ENCODE assay signal across 8 cellular contexts in genomic region chr19:46603752-46604241, GRCh38. TPM values are rescaled to one million over a fixed set of nuclear protein-coding genes. Genes with fewer than 3 reads are reported as not detected.
DNase-seq lines count a peak whose midpoint lies in the region; ATAC-seq and TF ChIP-seq lines count a peak whose summit lies in the region.

No MANE protein-coding gene starts in this region.

- no TSS peak for BruUV-seq in Calu3 (replicated peaks; lab: Mats Ljungman, UMichigan)

- ATAC-seq in T-helper 17 cell, result no peak
- no peak for ATAC-seq in GM19467 (IDR thresholded peaks at IDR 0.05; ENCODE audit: unreplicated experiment)

- no peak for DNase-seq in Calu3
- DNase-seq in T-helper 17 cell, result no peak
- DNase-seq in fibroblast of pulmonary artery (ENCODE audit: low read depth), result no peak
- no peak for DNase-seq in skeletal muscle cell (ENCODE audit: low read depth)
- no peak for DNase-seq in NCI-H187 treated with DMSO at 0.1 percent for 48 hours (lab: John Stamatoyannopoulos, UW)
- no peak for DNase-seq in iPS-NIHi11 (ENCODE audit: low spot score)
- no peak for DNase-seq in brain microvascular endothelial cell

- in situ Hi-C loops in brain microvascular endothelial cell (cut with HindIII; ENCODE audit: low pct_ligation_motif_present, low sequenced_read_pairs), result no loop called here

- no peak overlapping the region for H3K27ac Mint-ChIP-seq in Calu3 (ENCODE audit: unreplicated experiment)
- H3K27ac Mint-ChIP-seq in T-helper 17 cell, result peak overlapping the region; percentile 99

- TF ChIP-seq CTCF in Calu3 (IDR thresholded peaks at IDR 0.05; ENCODE audit: unreplicated experiment) (no peak), fibroblast of pulmonary artery (IDR thresholded peaks at IDR 0.05; ENCODE audit: low read length, missing control alignments) (no peak), brain microvascular endothelial cell (IDR thresholded peaks at IDR 0.05; ENCODE audit: low read depth, low read length, missing control alignments) (no peak)

- H3K36me3 ChIP-seq in brain microvascular endothelial cell (replicated peaks), result peaks cover 33% of the 10 kb centered on the region

- H3K9me3 ChIP-seq in T-helper 17 cell (ENCODE audit: control insufficient read depth, low read length, poor library complexity, severe bottlenecking), result no peaks in the 10 kb centered on the region

- no peaks in the 10 kb centered on the region for H3K9me3 Mint-ChIP-seq in Calu3 (ENCODE audit: low read depth, unreplicated experiment)

- H3K36me3 Mint-ChIP-seq in Calu3 (ENCODE audit: insufficient read depth, unreplicated experiment) (peaks cover 40% of the 10 kb centered on the region), T-helper 17 cell (ENCODE audit: low read depth) (peaks cover 11% of the 10 kb centered on the region)

- CTCF ChIA-PET in Calu3 (lab: Charles Lee), result interaction anchor here (0.9 to 2.0 kb wide), 3 partner anchors 8 to 74 kb away, joined by 3 to 11 read pairs (median 4); partner anchors contain the start of gene DACT3

- H3K27me3 Mint-ChIP-seq in Calu3 (ENCODE audit: unreplicated experiment), result no peaks in the 10 kb centered on the region
- H3K27me3 Mint-ChIP-seq in T-helper 17 cell, result no peaks in the 10 kb centered on the region

- intact Hi-C loops in Calu3 (cut with micrococcal nuclease; ENCODE audit: unreplicated experiment), result no loop called here

- peaks cover 23% of the 10 kb centered on the region for H3K4me1 Mint-ChIP-seq in Calu3 (ENCODE audit: low read depth, unreplicated experiment)
- H3K4me1 Mint-ChIP-seq in T-helper 17 cell, result peaks cover 32% of the 10 kb centered on the region

- no peak overlapping the region for H3K27ac ChIP-seq in brain microvascular endothelial cell

- no peaks in the 10 kb centered on the region for H3K27me3 ChIP-seq in brain microvascular endothelial cell (replicated peaks)

- H3K4me3 Mint-ChIP-seq in Calu3 (ENCODE audit: low read depth, unreplicated experiment), result peak overlapping the region; percentile 98
- peak overlapping the region; percentile 96 for H3K4me3 Mint-ChIP-seq in T-helper 17 cell

- H3K4me3 ChIP-seq in fibroblast of pulmonary artery (replicated peaks; ENCODE audit: low read depth, low read length), result peak overlapping the region; percentile 87
- H3K4me3 ChIP-seq in skeletal muscle cell (ENCODE audit: low read depth, low read length), result peak overlapping the region; percentile 9
- H3K4me3 ChIP-seq in brain microvascular endothelial cell (ENCODE audit: low read depth, low read length), result no peak overlapping the region

RNA-seq across cellular contexts. Expression of gene CALM3, which starts 2.7 kb away (rescaled TPM):
- total RNA-seq in Calu3 (2022) (182 and 220 TPM in 2 replicates), T-helper 17 cell (100 to 1,000 TPM; 160 to 236 TPM)

RNA-seq across cellular contexts. Expression of gene PTGIR, which starts 21.1 kb away (rescaled TPM):
- total RNA-seq in Calu3 (2022), result not detected in 2 replicates
- total RNA-seq in T-helper 17 cell, result 10 to 100 TPM in 1 of 2 donors, under 1 TPM in 1; 0.70 to 12.5 TPM

RNA-seq across cellular contexts. Expression of gene GNG8, which starts 32.2 kb away (rescaled TPM):
- not detected in 2 replicates for total RNA-seq in Calu3 (2022)
- not detected for total RNA-seq in T-helper 17 cell

RNA-seq across cellular contexts. Expression of gene DACT3, which starts 57.2 kb away (rescaled TPM):
- total RNA-seq in Calu3 (2022), result not detected in 2 replicates
- total RNA-seq in T-helper 17 cell, result not detected
